ENCODE assay signal across 23 cellular contexts in the genomic region with DNA sequence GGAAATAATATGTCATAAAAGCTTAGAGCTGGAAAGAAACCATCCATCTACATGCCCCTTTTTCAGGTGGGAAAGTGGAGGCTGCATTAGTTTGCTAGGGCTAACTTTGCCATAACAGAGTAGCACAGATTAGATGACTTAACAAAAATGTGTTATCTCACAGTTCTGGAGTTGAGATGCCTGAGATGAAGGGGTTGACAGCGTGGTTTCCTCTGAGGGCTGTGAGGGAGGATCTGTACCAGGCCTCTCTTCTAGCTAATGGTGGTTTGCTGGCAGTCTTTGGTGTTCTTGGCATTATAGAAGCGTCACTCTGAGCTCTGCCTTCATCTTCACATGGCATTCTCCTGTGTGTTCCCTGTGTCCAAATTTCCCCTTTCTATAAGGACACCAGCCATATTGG. TPM values are rescaled to one million over a fixed set of nuclear protein-coding genes. Genes with fewer than 3 reads are reported as not detected.
"Had no signal": no experiment of that assay in that cellular context is flagged by ENCODE, and none has a peak within 500 bp of the region (broad histone marks: within the 10 kb centered on the region; RNA-seq: fewer than 3 reads in every experiment).

No MANE protein-coding gene starts in this region.

- H3K4me3 ChIP-seq: heart left ventricle, lung, pancreas, smooth muscle cell had no signal

- H3K4me3 Mint-ChIP-seq: nephron had no signal

- H3K27me3 ChIP-seq: pancreas had no signal

- H3K27ac Mint-ChIP-seq: nephron, progenitor cell of endocrine pancreas had no signal

- DNase-seq: effector CD8-positive, alpha-beta T cell; heart left ventricle; hippocampal formation; left colon; left ventricle myocardium superior; mesenchymal stem cell; midbrain; occipital lobe; pancreas; right cardiac atrium; stimulated activated CD4-positive, alpha-beta T cell treated with anti-CD3 and anti-CD28 coated beads, Interleukin-2, amount 100 ng/mL, for 48 hours; stimulated activated naive CD4-positive, alpha-beta T cell treated with Interleukin-2 at 50 U/mL for 16 hours; trophoblast cell had no signal

- H3K27ac ChIP-seq: heart left ventricle, pancreas had no signal

- ATAC-seq: esophagus mucosa, heart left ventricle, left colon, left ventricle myocardium superior, pancreas, right cardiac atrium had no signal

RNA-seq across cellular contexts. Expression of a gene that starts 2.4 kb away (rescaled TPM):
- total RNA-seq: dermis microvascular lymphatic vessel endothelial cell, esophagus mucosa, fibroblast of lung, frontal cortex, glomerular endothelial cell, heart left ventricle, kidney epithelial cell, left colon, left ventricle myocardium superior, pancreas, right cardiac atrium had no signal
- polyA plus RNA-seq: fibroblast of lung, heart left ventricle, lung, pancreas, right cardiac atrium had no signal
